27 cellular contexts compared by ENCODE assay signal in genomic region chr1:79325126-79325525, GRCh38.
"Had no signal": no experiment of that assay in that cellular context is flagged by ENCODE, and none has a peak within 500 bp of the region (broad histone marks: within the 10 kb centered on the region; RNA-seq: fewer than 3 reads in every experiment).

No MANE protein-coding gene starts in this region.

- H3K27ac ChIP-seq: adrenal gland, body of pancreas, colonic mucosa, gastroesophageal sphincter, heart right ventricle, WERI-Rb-1 had no signal

- DNase-seq: activated CD4-positive, alpha-beta memory T cell treated with anti-CD3 and anti-CD28 coated beads for 36 hours; activated CD4-positive, alpha-beta T cell treated with anti-CD3 and anti-CD28 coated beads, Interleukin-2, amount 10 ng/mL, durations not matched to agents 24 days and 14 days; activated CD4-positive, CD25-positive, alpha-beta regulatory T cell; activated CD4-positive, CD25-positive, alpha-beta regulatory T cell treated with anti-CD3 and anti-CD28 coated beads, Interleukin-2, amount 50 U/mL, for 72 hours; activated CD8-positive, alpha-beta memory T cell treated with anti-CD3 and anti-CD28 coated beads, Interleukin-2, amount 10 ng/mL, durations not matched to agents 7 days and 5 days; activated CD8-positive, alpha-beta memory T cell treated with anti-CD3 and anti-CD28 coated beads, Interleukin-2, amount 50 U/mL, for 4 hours; activated CD8-positive, alpha-beta T cell treated with anti-CD3 and anti-CD28 coated beads, Interleukin-2, amount 10 ng/mL, durations not matched to agents 7 days and 5 days; activated effector memory CD4-positive, alpha-beta T cell treated with anti-CD3 and anti-CD28 coated beads, Interleukin-2, amount 50 U/mL, for 16 hours; activated naive CD4-positive, alpha-beta T cell treated with anti-CD3 and anti-CD28 coated beads for 36 hours; activated naive CD8-positive, alpha-beta T cell treated with anti-CD3 and anti-CD28 coated beads for 36 hours; activated naive CD8-positive, alpha-beta T cell treated with anti-CD3 and anti-CD28 coated beads, Interleukin-2, amount 50 U/mL, for 24 hours; activated T-cell treated with anti-CD3 and anti-CD28 coated beads, Interleukin-2, amount 50 U/mL, for 1 hour; activated T-cell treated with anti-CD3 and anti-CD28 coated beads, Interleukin-2, amount 50 U/mL, for 48 hours; adrenal gland; amygdala; aorta; body of pancreas; caudate nucleus; colonic mucosa; effector CD8-positive, alpha-beta T cell; foreskin fibroblast; heart right ventricle; T-helper 2 cell; WERI-Rb-1 had no signal

- ATAC-seq: activated CD4-positive, alpha-beta T cell treated with anti-CD3 and anti-CD28 coated beads for 36 hours; activated CD8-positive, alpha-beta memory T cell treated with anti-CD3 and anti-CD28 coated beads, Interleukin-2, amount 10 ng/mL, durations not matched to agents 7 days and 5 days; activated CD8-positive, alpha-beta T cell treated with anti-CD3 and anti-CD28 coated beads, Interleukin-2, amount 10 ng/mL, durations not matched to agents 7 days and 5 days; activated naive CD8-positive, alpha-beta T cell treated with anti-CD3 and anti-CD28 coated beads, Interleukin-2, amount 50 U/mL, for 24 hours; body of pancreas; esophagus mucosa; gastroesophageal sphincter; heart right ventricle had no signal

- H3K9me3 ChIP-seq: adrenal gland, body of pancreas, colonic mucosa, gastroesophageal sphincter had no signal

- H3K4me1 ChIP-seq: adrenal gland, body of pancreas, colonic mucosa, gastroesophageal sphincter, heart right ventricle had no signal

- H3K4me3 ChIP-seq: adrenal gland, body of pancreas, colonic mucosa, gastroesophageal sphincter, heart right ventricle had no signal

- H3K36me3 ChIP-seq: adrenal gland, colonic mucosa, gastroesophageal sphincter, heart right ventricle, WERI-Rb-1 had no signal
